ENCODE assay signal across 25 cellular contexts in genomic region chr1:70899735-70900134, GRCh38.
"Had no signal": no experiment of that assay in that cellular context is flagged by ENCODE, and none has a peak within 500 bp of the region (broad histone marks: within the 10 kb centered on the region; RNA-seq: fewer than 3 reads in every experiment).

No MANE protein-coding gene starts in this region.

- H3K4me2 ChIP-seq: neural progenitor cell had no signal

- H3K36me3 ChIP-seq: left ventricle myocardium inferior, neural progenitor cell, neutrophil, right atrium auricular region, right lobe of liver, suprapubic skin, thoracic aorta, tibial artery, uterus had no signal

- H3K4me3 ChIP-seq: left ventricle myocardium inferior, lung, neural progenitor cell, psoas muscle, right atrium auricular region, right lobe of liver, suprapubic skin, thoracic aorta, tibial artery, uterus had no signal

- FAIRE-seq: islet of Langerhans, kidney had no signal

- H2AFZ ChIP-seq: neural progenitor cell, parathyroid adenoma had no signal

- ATAC-seq: natural killer cell; psoas muscle; right lobe of liver; stimulated activated effector memory CD8-positive, alpha-beta T cell treated with anti-CD3 and anti-CD28 coated beads, Interleukin-12 subunit alpha, Interleukin-12 subunit beta, amount 100 ng/mL, for 72 hours had no signal

- H3K9ac ChIP-seq: neural progenitor cell, parathyroid adenoma had no signal

- H3K9me3 ChIP-seq: left ventricle myocardium inferior, neutrophil, psoas muscle, right atrium auricular region, right lobe of liver, suprapubic skin, thoracic aorta, tibial artery, uterus had no signal

- H3K79me2 ChIP-seq: parathyroid adenoma had no signal

- H3K27me3 ChIP-seq: neural progenitor cell, neutrophil, right atrium auricular region, right lobe of liver, suprapubic skin, tibial artery, uterus had no signal

- DNase-seq: hypothalamus; immature natural killer cell; kidney; left ventricle myocardium inferior; naive B cell; natural killer cell; nephron progenitor cell; occipital lobe; psoas muscle; right lobe of liver; stimulated activated CD4-positive, alpha-beta T cell treated with anti-CD3 and anti-CD28 coated beads, Interleukin-12 subunit alpha, Interleukin-12 subunit beta, amount 100 ng/mL, for 4 hours; stimulated activated CD4-positive, alpha-beta T cell treated with anti-CD3 and anti-CD28 coated beads, Interleukin-15, amount 100 ng/mL, for 24 hours; stimulated activated CD4-positive, alpha-beta T cell treated with anti-CD3 and anti-CD28 coated beads, Interleukin-4, amount 100 ng/mL, for 24 hours; stimulated activated naive CD4-positive, alpha-beta T cell; tibial artery; uterus had no signal

- H3K27ac ChIP-seq: left ventricle myocardium inferior, neural progenitor cell, neutrophil, parathyroid adenoma, psoas muscle, right atrium auricular region, right lobe of liver, suprapubic skin, thoracic aorta, tibial artery, uterus had no signal

- H3K4me1 ChIP-seq: left ventricle myocardium inferior, parathyroid adenoma, psoas muscle, right atrium auricular region, right lobe of liver, suprapubic skin, uterus had no signal
